19 cellular contexts compared by ENCODE assay signal in genomic region chr17:12422632-12423031, GRCh38.
DNase-seq lines count a peak whose midpoint lies in the region; ATAC-seq and TF ChIP-seq lines count a peak whose summit lies in the region.
"Had no signal": no experiment of that assay in that cellular context is flagged by ENCODE, and none has a peak within 500 bp of the region (broad histone marks: within the 10 kb centered on the region; RNA-seq: fewer than 3 reads in every experiment).

No MANE protein-coding gene starts in this region.

- H4K20me1 ChIP-seq in OCI-LY3 (ENCODE audit: insufficient read depth, low read length): no peaks in the 10 kb centered on the region

- H3K4me1 Mint-ChIP-seq in stimulated activated naive B cell treated with anti-CD40 and anti-IgM and Interleukin-4, amounts not matched to agents 10 μg/mL and 1 μg/mL and 100 μg/mL, for 72 hours: no peaks in the 10 kb centered on the region
- no peaks in the 10 kb centered on the region for H3K4me1 Mint-ChIP-seq in stimulated activated naive CD8-positive, alpha-beta T cell treated with anti-CD3 and anti-CD28 coated beads, Interleukin-15, amount 100 ng/mL, for 72 hours

- peaks cover 25% of the 10 kb centered on the region for H3K4me1 ChIP-seq in OCI-LY3 (ENCODE audit: low read length)
- H3K4me1 ChIP-seq in ovary (ENCODE audit: insufficient read depth): peaks cover 10% of the 10 kb centered on the region

- ATAC-seq in left ventricle myocardium superior: peak; percentile 91
- ATAC-seq in stimulated activated naive B cell treated with anti-CD40 and anti-IgM and Interleukin-4, amounts not matched to agents 10 μg/mL and 1 μg/mL and 100 μg/mL, for 72 hours (replicated peaks): no peak
- no peak for ATAC-seq in stimulated activated naive CD8-positive, alpha-beta T cell treated with anti-CD3 and anti-CD28 coated beads, Interleukin-15, amount 100 ng/mL, for 72 hours
- ATAC-seq: activated CD4-positive, CD25-positive, alpha-beta regulatory T cell treated with anti-CD3 and anti-CD28 coated beads, Interleukin-2, amount 50 U/mL, for 24 hours had no signal

- H3K9me3 ChIP-seq in OCI-LY3 (ENCODE audit: insufficient read depth, low read length) (peaks cover 9% of the 10 kb centered on the region), ovary (no peaks in the 10 kb centered on the region)
- H3K9me3 ChIP-seq: SJCRH30 had no signal

- H3K36me3 ChIP-seq in OCI-LY3 (replicated peaks; ENCODE audit: low read depth, low read length): peaks cover 7% of the 10 kb centered on the region
- H3K36me3 ChIP-seq in ovary: no peaks in the 10 kb centered on the region
- H3K36me3 ChIP-seq: SJCRH30 had no signal

- peak overlapping the region; percentile 80 for H3K27ac ChIP-seq in OCI-LY3 (ENCODE audit: low read length)
- no peak overlapping the region for H3K27ac ChIP-seq in ovary
- H3K27ac ChIP-seq: SJCRH30 had no signal

- TF ChIP-seq CTCF in OCI-LY3 (IDR thresholded peaks at IDR 0.05; ENCODE audit: low read depth, low read length): no peak
- no peak for TF ChIP-seq CTCF in ovary (IDR thresholded peaks at IDR 0.05)
- TF ChIP-seq CTCF in GM10248 (IDR thresholded peaks at IDR 0.05; ENCODE audit: control extremely low read depth, extremely low read depth, low read depth, missing control alignments): no peak

- no peak for TF ChIP-seq POLR2A in ovary (IDR thresholded peaks at IDR 0.05)

- 39 to 46% (median 39%) methylated on average over 13 of the region's 13 CpGs for WGBS in ovary, 3 donors

- H3K4me3 ChIP-seq in OCI-LY3 (ENCODE audit: low read length) (no peak overlapping the region), ovary (no peak overlapping the region)

- no peaks in the 10 kb centered on the region for H3K36me3 Mint-ChIP-seq in stimulated activated naive B cell treated with anti-CD40 and anti-IgM and Interleukin-4, amounts not matched to agents 10 μg/mL and 1 μg/mL and 100 μg/mL, for 72 hours

- no peak overlapping the region for H3K9ac ChIP-seq in OCI-LY3 (ENCODE audit: low read length)

- intact Hi-C loops in left ventricle myocardium superior (cut with micrococcal nuclease): no loop called here
- intact Hi-C loops in ovary (cut with DNase I): no loop called here

- no peak overlapping the region for H2AFZ ChIP-seq in OCI-LY3 (ENCODE audit: low read depth, low read length)

- H3K27me3 Mint-ChIP-seq in stimulated activated naive B cell treated with anti-CD40 and anti-IgM and Interleukin-4, amounts not matched to agents 10 μg/mL and 1 μg/mL and 100 μg/mL, for 72 hours: no peaks in the 10 kb centered on the region
- H3K27me3 Mint-ChIP-seq in stimulated activated naive CD8-positive, alpha-beta T cell treated with anti-CD3 and anti-CD28 coated beads, Interleukin-15, amount 100 ng/mL, for 72 hours: no peaks in the 10 kb centered on the region
- H3K27me3 Mint-ChIP-seq: CD4-positive, alpha-beta T cell; stimulated activated naive CD8-positive, alpha-beta T cell treated with anti-CD3 and anti-CD28 coated beads, Interleukin-15, Interleukin-2, amounts not matched to agents 100 ng/mL and 50 ng/mL, for 24 hours had no signal

- H3K27me3 ChIP-seq in OCI-LY3 (ENCODE audit: low read depth, low read length): no peaks in the 10 kb centered on the region
- no peaks in the 10 kb centered on the region for H3K27me3 ChIP-seq in ovary

- POLR2A ChIA-PET in GM10248 (lab: Yijun Ruan, JAX): no interaction called here

- CTCF ChIA-PET in GM10248 (lab: Yijun Ruan, JAX): interaction anchor here (1.3 kb wide), 1 partner anchor 320 kb away, joined by 4 read pairs; no protein-coding TSS in a partner anchor

- 0 out of 2 replicates have a peak, but pooled peaks cover 4% of the 10 kb centered on the region for H3K79me2 ChIP-seq in OCI-LY3 (ENCODE audit: low read length)

- H3K4me2 ChIP-seq in OCI-LY3 (ENCODE audit: low read length): no peak overlapping the region

- TF ChIP-seq EP300 in ovary (IDR thresholded peaks at IDR 0.05): no peak

- peak; percentile 13 for DNase-seq in Ammon's horn (ENCODE audit: low spot score)
- DNase-seq in left ventricle myocardium superior: peak; percentile 71
- peak; percentile 20 to 63 (median 42) for DNase-seq in ovary
- DNase-seq in stimulated activated naive B cell treated with anti-CD40 and anti-IgM and Interleukin-4, amounts not matched to agents 10 μg/mL and 1 μg/mL and 100 μg/mL, for 72 hours: no peak
- DNase-seq in NCI-H2029 (lab: John Stamatoyannopoulos, UW): no peak
- DNase-seq in GM10248 (ENCODE audit: extremely low spot score): no peak
- no peak for DNase-seq in stimulated activated naive CD8-positive, alpha-beta T cell treated with anti-CD3 and anti-CD28 coated beads, Interleukin-15, amount 100 ng/mL, for 72 hours
- DNase-seq: activated effector memory CD4-positive, alpha-beta T cell treated with anti-CD3 and anti-CD28 coated beads, Interleukin-2, amount 50 U/mL, for 16 hours; CD4-positive, alpha-beta T cell; DMS79; HCEC 1CT; KG1; NCI-H1092; SJCRH30 had no signal

- H3K9me3 Mint-ChIP-seq in stimulated activated naive B cell treated with anti-CD40 and anti-IgM and Interleukin-4, amounts not matched to agents 10 μg/mL and 1 μg/mL and 100 μg/mL, for 72 hours: peaks cover 5 to 14% of the 10 kb centered on the region in 2 donors
- peaks cover 16 to 39% of the 10 kb centered on the region in 2 donors for H3K9me3 Mint-ChIP-seq in stimulated activated naive CD8-positive, alpha-beta T cell treated with anti-CD3 and anti-CD28 coated beads, Interleukin-15, amount 100 ng/mL, for 72 hours

- H3K27ac Mint-ChIP-seq in stimulated activated naive B cell treated with anti-CD40 and anti-IgM and Interleukin-4, amounts not matched to agents 10 μg/mL and 1 μg/mL and 100 μg/mL, for 72 hours: no peak overlapping the region
- H3K27ac Mint-ChIP-seq in stimulated activated naive CD8-positive, alpha-beta T cell treated with anti-CD3 and anti-CD28 coated beads, Interleukin-15, amount 100 ng/mL, for 72 hours: no peak overlapping the region
- H3K27ac Mint-ChIP-seq: CD4-positive, alpha-beta T cell; progenitor cell of endocrine pancreas; stimulated activated naive CD8-positive, alpha-beta T cell treated with anti-CD3 and anti-CD28 coated beads, Interleukin-15, Interleukin-2, amounts not matched to agents 100 ng/mL and 50 ng/mL, for 24 hours; T-helper 2 cell treated with Interferon-gamma antibody and Interleukin-4, amounts not matched to agents 5 μg/mL and 100 μg/mL, for 36 hours had no signal

- no peak overlapping the region for H3K4me3 Mint-ChIP-seq in stimulated activated naive B cell treated with anti-CD40 and anti-IgM and Interleukin-4, amounts not matched to agents 10 μg/mL and 1 μg/mL and 100 μg/mL, for 72 hours
- H3K4me3 Mint-ChIP-seq in stimulated activated naive CD8-positive, alpha-beta T cell treated with anti-CD3 and anti-CD28 coated beads, Interleukin-15, amount 100 ng/mL, for 72 hours: no peak overlapping the region
- H3K4me3 Mint-ChIP-seq: CD4-positive, alpha-beta T cell; stimulated activated naive CD8-positive, alpha-beta T cell treated with anti-CD3 and anti-CD28 coated beads, Interleukin-15, Interleukin-2, amounts not matched to agents 100 ng/mL and 50 ng/mL, for 24 hours; T-helper 2 cell treated with Interferon-gamma antibody and Interleukin-4, amounts not matched to agents 5 μg/mL and 100 μg/mL, for 36 hours had no signal

Comparison
In these comparisons a context has a peak if more than half of its experiments do, and no peak if none do; other contexts are left out.
1. DNase-seq: peak in Ammon's horn (single experiment), left ventricle myocardium superior (single experiment) and ovary (5 of 5); none in stimulated activated naive B cell treated with anti-CD40 and anti-IgM and Interleukin-4, amounts not matched to agents 10 μg/mL and 1 μg/mL and 100 μg/mL, for 72 hours (single experiment), NCI-H2029 (single experiment), GM10248 (single experiment) and stimulated activated naive CD8-positive, alpha-beta T cell treated with anti-CD3 and anti-CD28 coated beads, Interleukin-15, amount 100 ng/mL, for 72 hours (0 of 2).